In genomic region chr17:60300949-60301348, GRCh38 we compare ENCODE assay signal across 22 cellular contexts.
"Had no signal": no experiment of that assay in that cellular context is flagged by ENCODE, and none has a peak within 500 bp of the region (broad histone marks: within the 10 kb centered on the region; RNA-seq: fewer than 3 reads in every experiment).

No MANE protein-coding gene starts in this region.

- H3K27ac Mint-ChIP-seq: memory B cell; natural killer cell treated with Interleukin-12 subunit alpha and Interleukin-12 subunit beta and Interleukin-15 and Interleukin-18, amount 100 ng/mL, for 72 hours; progenitor cell of endocrine pancreas; stimulated activated naive CD8-positive, alpha-beta T cell treated with anti-CD3 and anti-CD28 coated beads, Interleukin-15, amount 100 ng/mL, for 72 hours had no signal

- H3K9me3 Mint-ChIP-seq: natural killer cell treated with Interleukin-12 subunit alpha and Interleukin-12 subunit beta and Interleukin-15 and Interleukin-18, amount 100 ng/mL, for 72 hours; stimulated activated naive CD8-positive, alpha-beta T cell treated with anti-CD3 and anti-CD28 coated beads, Interleukin-15, amount 100 ng/mL, for 72 hours had no signal

- H3K4me3 ChIP-seq: dorsolateral prefrontal cortex, lower lobe of right lung, smooth muscle cell, thyroid gland, vagina had no signal

- H3K27me3 ChIP-seq: dorsolateral prefrontal cortex, thyroid gland, vagina had no signal

- H3K36me3 Mint-ChIP-seq: natural killer cell treated with Interleukin-12 subunit alpha and Interleukin-12 subunit beta and Interleukin-15 and Interleukin-18, amount 100 ng/mL, for 72 hours had no signal

- H3K27me3 Mint-ChIP-seq: memory B cell; natural killer cell treated with Interleukin-12 subunit alpha and Interleukin-12 subunit beta and Interleukin-15 and Interleukin-18, amount 100 ng/mL, for 72 hours; progenitor cell of endocrine pancreas; stimulated activated naive CD8-positive, alpha-beta T cell treated with anti-CD3 and anti-CD28 coated beads, Interleukin-15, amount 100 ng/mL, for 72 hours had no signal

- DNase-seq: dorsolateral prefrontal cortex; effector CD4-positive, alpha-beta T cell; foreskin melanocyte; hypothalamus; left ventricle myocardium superior; lower lobe of right lung; stimulated activated CD4-positive, alpha-beta T cell treated with anti-CD3 and anti-CD28 coated beads, Interleukin-12 subunit alpha, Interleukin-12 subunit beta, amount 100 ng/mL, for 4 hours; stimulated activated CD4-positive, alpha-beta T cell treated with anti-CD3 and anti-CD28 coated beads, Interleukin-1b, Interleukin-23, amount 100 ng/mL, for 48 hours; stimulated activated CD4-positive, alpha-beta T cell treated with anti-CD3 and anti-CD28 coated beads, Interleukin-4, amount 100 ng/mL, for 1 hour; stimulated activated CD8-positive, alpha-beta memory T cell treated with anti-CD3 and anti-CD28 coated beads, Interleukin-4, amount 100 ng/mL, for 48 hours; stimulated activated naive CD4-positive, alpha-beta T cell; stimulated activated naive CD8-positive, alpha-beta T cell treated with anti-CD3 and anti-CD28 coated beads, Interleukin-15, amount 100 ng/mL, for 72 hours; thyroid gland; trophoblast cell had no signal

- ATAC-seq: left ventricle myocardium superior; lower lobe of right lung; natural killer cell treated with Interleukin-12 subunit alpha and Interleukin-12 subunit beta and Interleukin-15 and Interleukin-18, amount 100 ng/mL, for 72 hours; sciatic nerve; stimulated activated naive CD8-positive, alpha-beta T cell treated with anti-CD3 and anti-CD28 coated beads, Interleukin-15, amount 100 ng/mL, for 72 hours had no signal

- H3K36me3 ChIP-seq: thyroid gland, vagina had no signal

- H2AFZ ChIP-seq: parathyroid adenoma had no signal

- H3K9ac ChIP-seq: parathyroid adenoma had no signal

- H3K4me2 ChIP-seq: smooth muscle cell had no signal

- H3K27ac ChIP-seq: lower lobe of right lung, parathyroid adenoma, thyroid gland, vagina had no signal

- H3K4me1 ChIP-seq: parathyroid adenoma, thyroid gland had no signal

- H3K9me3 ChIP-seq: lower lobe of right lung, thyroid gland, vagina had no signal

- H3K4me3 Mint-ChIP-seq: memory B cell; natural killer cell treated with Interleukin-12 subunit alpha and Interleukin-12 subunit beta and Interleukin-15 and Interleukin-18, amount 100 ng/mL, for 72 hours; neural crest cell; stimulated activated naive CD8-positive, alpha-beta T cell treated with anti-CD3 and anti-CD28 coated beads, Interleukin-15, amount 100 ng/mL, for 72 hours had no signal
